In the genomic region with DNA sequence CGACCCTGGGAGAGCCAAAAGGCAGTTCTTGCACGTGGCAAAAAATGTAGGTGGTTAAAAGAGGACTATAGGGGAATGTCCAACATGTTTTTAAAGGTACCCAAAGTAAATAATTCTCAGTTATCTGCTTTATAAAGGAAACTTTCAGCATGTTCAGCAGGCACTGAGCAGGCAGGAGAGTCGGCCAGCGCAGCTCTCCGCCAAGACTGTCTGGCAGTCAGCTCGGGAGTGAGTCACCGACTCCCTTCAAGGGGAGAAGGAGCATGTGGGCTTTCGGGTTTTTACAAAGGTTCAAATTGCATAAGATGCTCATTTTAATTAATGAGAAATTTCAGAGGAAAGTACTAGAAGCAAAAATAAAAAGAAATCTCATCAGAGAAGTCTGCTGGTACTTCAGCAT, we compare ENCODE assay signal across 20 cellular contexts.
DNase-seq lines count a peak whose midpoint lies in the region; ATAC-seq and TF ChIP-seq lines count a peak whose summit lies in the region.
"Had no signal": no experiment of that assay in that cellular context is flagged by ENCODE, and none has a peak within 500 bp of the region (broad histone marks: within the 10 kb centered on the region; RNA-seq: fewer than 3 reads in every experiment).

No MANE protein-coding gene starts in this region.

- H3K4me3 ChIP-seq in AG10803 (ENCODE audit: low read length): no peak overlapping the region
- H3K4me3 ChIP-seq: lung, SJSA1 had no signal

- no peak for ATAC-seq in HG02642 (IDR thresholded peaks at IDR 0.05; ENCODE audit: poor library complexity, unreplicated experiment)
- ATAC-seq in GM18498 (IDR thresholded peaks at IDR 0.05; ENCODE audit: unreplicated experiment): no peak
- ATAC-seq: activated naive CD8-positive, alpha-beta T cell treated with anti-CD3 and anti-CD28 coated beads, Interleukin-2, amount 50 U/mL, for 24 hours; activated T-helper 17 cell treated with anti-CD3 and anti-CD28 coated beads, Interleukin-2, amount 50 U/mL, for 72 hours; naive thymus-derived CD8-positive, alpha-beta T cell; stimulated activated naive CD8-positive, alpha-beta T cell treated with anti-CD3 and anti-CD28 coated beads, Interleukin-15, Interleukin-2, amounts not matched to agents 100 U/mL and 50 U/mL, for 24 hours had no signal

- DNase-seq in AG10803 (ENCODE audit: low read depth): peak; percentile 56
- peak in 36 of 58 donors; percentile 12 to 78 (median 39) for DNase-seq in anterior cingulate cortex (lab: John Stamatoyannopoulos, UW)
- peak in 41 of 42 donors; percentile 29 to 94 (median 69) for DNase-seq in head of caudate nucleus
- DNase-seq in posterior cingulate gyrus: peak in 9 of 10 donors; percentile 40 to 96 (median 76)
- no peak for DNase-seq in NCI-H2081 treated with DMSO at 0.1 percent for 48 hours (lab: John Stamatoyannopoulos, UW)
- no peak for DNase-seq in NCI-H146 (lab: John Stamatoyannopoulos, UW)
- DNase-seq: activated CD4-positive, CD25-positive, alpha-beta regulatory T cell; activated naive CD8-positive, alpha-beta T cell treated with anti-CD3 and anti-CD28 coated beads, Interleukin-2, amount 50 U/mL, for 24 hours; EL; naive thymus-derived CD8-positive, alpha-beta T cell; NCI-H2081; NCI-H524 treated with DMSO at 0.1 percent for 48 hours; retina; stimulated activated naive CD8-positive, alpha-beta T cell treated with anti-CD3 and anti-CD28 coated beads, Interleukin-15, Interleukin-2, amounts not matched to agents 100 U/mL and 50 U/mL, for 24 hours; T-helper 2 cell had no signal

- TF ChIP-seq CTCF in AG10803 (conservative IDR thresholded peaks at IDR 0.05; ENCODE audit: low read length): no peak

- intact Hi-C loops in head of caudate nucleus (cut with DNase I) (no loop called here), posterior cingulate gyrus (cut with DNase I) (no loop called here)

Comparison
In these comparisons a context has a peak if more than half of its experiments do, and no peak if none do; other contexts are left out.
1. DNase-seq: peak in AG10803 (single experiment), anterior cingulate cortex (36 of 58), head of caudate nucleus (41 of 42) and posterior cingulate gyrus (9 of 10); none in NCI-H2081 treated with DMSO at 0.1 percent for 48 hours (single experiment) and NCI-H146 (single experiment).